ENCODE assay signal across 1 cellular context in genomic region chr17:9837551-9838471, GRCh38.
A peak's percentile ranks its signal among the peaks of the same experiment; 100 is the strongest.
TF ChIP-seq lines count a peak whose summit lies in the region.

No MANE protein-coding gene starts in this region.

TF ChIP-seq in HEK293, 187 proteins besides CTCF, POLR2A, EP300 and RAD21 (continued from another document):
- TF ChIP-seq INSM2 (tag by site-specific recombination; IDR thresholded peaks at IDR 0.05) (no peak), ZNF692 (tag by site-specific recombination; IDR thresholded peaks at IDR 0.05) (peak; percentile 49; the same call in 1 of the 2 replicates), OVOL3 (tag by site-specific recombination; IDR thresholded peaks at IDR 0.05) (no peak), ZNF623 (tag by site-specific recombination; IDR thresholded peaks at IDR 0.05) (0 out of 2 replicates have a peak, but pooled peaks have one; percentile 14), ZNF335 (tag by site-specific recombination; conservative IDR thresholded peaks at IDR 0.05) (peak; percentile 56), ZNF423 (tag by site-specific recombination; IDR thresholded peaks at IDR 0.05) (no peak), ZNF768 (tag by site-specific recombination; IDR thresholded peaks at IDR 0.05) (no peak), ZNF560 (tag by site-specific recombination; IDR thresholded peaks at IDR 0.05; ENCODE audit: borderline replicate concordance) (no peak), ZNF830 (tag by site-specific recombination; IDR thresholded peaks at IDR 0.05; ENCODE audit: low read depth) (no peak), ZNF398 (tag by site-specific recombination; IDR thresholded peaks at IDR 0.05) (peak; percentile 90), ZBTB17 (tag by site-specific recombination; IDR thresholded peaks at IDR 0.05) (peak; percentile 66), ZNF266 (tag by site-specific recombination; IDR thresholded peaks at IDR 0.05; ENCODE audit: low read depth) (no peak), ZNF350 (tag by site-specific recombination; IDR thresholded peaks at IDR 0.05) (no peak), ZNF558 (tag by site-specific recombination; IDR thresholded peaks at IDR 0.05) (peak; percentile 61), ZNF18 (tag by site-specific recombination; IDR thresholded peaks at IDR 0.05) (0 out of 2 replicates have a peak, but pooled peaks have one; percentile 17), ZFP69B (tag by site-specific recombination; IDR thresholded peaks at IDR 0.05) (0 out of 2 replicates have a peak, but pooled peaks have one; percentile 46), ZNF404 (tag by site-specific recombination; IDR thresholded peaks at IDR 0.05) (0 out of 2 replicates have a peak, but pooled peaks have one; percentile 10), ZNF114 (tag by site-specific recombination; IDR thresholded peaks at IDR 0.05) (no peak), ZBTB11 (tag by site-specific recombination; conservative IDR thresholded peaks at IDR 0.05; ENCODE audit: low read depth) (no peak), ZNF214 (tag by site-specific recombination; IDR thresholded peaks at IDR 0.05; ENCODE audit: borderline replicate concordance) (no peak), HOXA7 (CRISPR knock-in tag; IDR thresholded peaks at IDR 0.05; ENCODE audit: borderline replicate concordance) (no peak), ZBTB21 (tag by site-specific recombination; IDR thresholded peaks at IDR 0.05) (peak; percentile 45; the same call in 1 of the 2 replicates)
- TF ChIP-seq, protein P1, sequence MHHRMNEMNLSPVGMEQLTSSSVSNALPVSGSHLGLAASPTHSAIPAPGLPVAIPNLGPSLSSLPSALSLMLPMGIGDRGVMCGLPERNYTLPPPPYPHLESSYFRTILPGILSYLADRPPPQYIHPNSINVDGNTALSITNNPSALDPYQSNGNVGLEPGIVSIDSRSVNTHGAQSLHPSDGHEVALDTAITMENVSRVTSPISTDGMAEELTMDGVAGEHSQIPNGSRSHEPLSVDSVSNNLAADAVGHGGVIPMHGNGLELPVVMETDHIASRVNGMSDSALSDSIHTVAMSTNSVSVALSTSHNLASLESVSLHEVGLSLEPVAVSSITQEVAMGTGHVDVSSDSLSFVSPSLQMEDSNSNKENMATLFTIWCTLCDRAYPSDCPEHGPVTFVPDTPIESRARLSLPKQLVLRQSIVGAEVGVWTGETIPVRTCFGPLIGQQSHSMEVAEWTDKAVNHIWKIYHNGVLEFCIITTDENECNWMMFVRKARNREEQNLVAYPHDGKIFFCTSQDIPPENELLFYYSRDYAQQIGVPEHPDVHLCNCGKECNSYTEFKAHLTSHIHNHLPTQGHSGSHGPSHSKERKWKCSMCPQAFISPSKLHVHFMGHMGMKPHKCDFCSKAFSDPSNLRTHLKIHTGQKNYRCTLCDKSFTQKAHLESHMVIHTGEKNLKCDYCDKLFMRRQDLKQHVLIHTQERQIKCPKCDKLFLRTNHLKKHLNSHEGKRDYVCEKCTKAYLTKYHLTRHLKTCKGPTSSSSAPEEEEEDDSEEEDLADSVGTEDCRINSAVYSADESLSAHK (tag by site-specific recombination; IDR thresholded peaks at IDR 0.05): 0 out of 2 replicates have a peak, but pooled peaks have one; percentile 29
- TF ChIP-seq, protein P2, sequence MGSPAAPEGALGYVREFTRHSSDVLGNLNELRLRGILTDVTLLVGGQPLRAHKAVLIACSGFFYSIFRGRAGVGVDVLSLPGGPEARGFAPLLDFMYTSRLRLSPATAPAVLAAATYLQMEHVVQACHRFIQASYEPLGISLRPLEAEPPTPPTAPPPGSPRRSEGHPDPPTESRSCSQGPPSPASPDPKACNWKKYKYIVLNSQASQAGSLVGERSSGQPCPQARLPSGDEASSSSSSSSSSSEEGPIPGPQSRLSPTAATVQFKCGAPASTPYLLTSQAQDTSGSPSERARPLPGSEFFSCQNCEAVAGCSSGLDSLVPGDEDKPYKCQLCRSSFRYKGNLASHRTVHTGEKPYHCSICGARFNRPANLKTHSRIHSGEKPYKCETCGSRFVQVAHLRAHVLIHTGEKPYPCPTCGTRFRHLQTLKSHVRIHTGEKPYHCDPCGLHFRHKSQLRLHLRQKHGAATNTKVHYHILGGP (tag by site-specific recombination; IDR thresholded peaks at IDR 0.05): peak; percentile 20; the same call in 1 of the 2 replicates
- TF ChIP-seq, protein P3, sequence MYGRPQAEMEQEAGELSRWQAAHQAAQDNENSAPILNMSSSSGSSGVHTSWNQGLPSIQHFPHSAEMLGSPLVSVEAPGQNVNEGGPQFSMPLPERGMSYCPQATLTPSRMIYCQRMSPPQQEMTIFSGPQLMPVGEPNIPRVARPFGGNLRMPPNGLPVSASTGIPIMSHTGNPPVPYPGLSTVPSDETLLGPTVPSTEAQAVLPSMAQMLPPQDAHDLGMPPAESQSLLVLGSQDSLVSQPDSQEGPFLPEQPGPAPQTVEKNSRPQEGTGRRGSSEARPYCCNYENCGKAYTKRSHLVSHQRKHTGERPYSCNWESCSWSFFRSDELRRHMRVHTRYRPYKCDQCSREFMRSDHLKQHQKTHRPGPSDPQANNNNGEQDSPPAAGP (tag by site-specific recombination; IDR thresholded peaks at IDR 0.05): peak; percentile 85; the same call in 1 of the 2 replicates
- TF ChIP-seq, protein P4, sequence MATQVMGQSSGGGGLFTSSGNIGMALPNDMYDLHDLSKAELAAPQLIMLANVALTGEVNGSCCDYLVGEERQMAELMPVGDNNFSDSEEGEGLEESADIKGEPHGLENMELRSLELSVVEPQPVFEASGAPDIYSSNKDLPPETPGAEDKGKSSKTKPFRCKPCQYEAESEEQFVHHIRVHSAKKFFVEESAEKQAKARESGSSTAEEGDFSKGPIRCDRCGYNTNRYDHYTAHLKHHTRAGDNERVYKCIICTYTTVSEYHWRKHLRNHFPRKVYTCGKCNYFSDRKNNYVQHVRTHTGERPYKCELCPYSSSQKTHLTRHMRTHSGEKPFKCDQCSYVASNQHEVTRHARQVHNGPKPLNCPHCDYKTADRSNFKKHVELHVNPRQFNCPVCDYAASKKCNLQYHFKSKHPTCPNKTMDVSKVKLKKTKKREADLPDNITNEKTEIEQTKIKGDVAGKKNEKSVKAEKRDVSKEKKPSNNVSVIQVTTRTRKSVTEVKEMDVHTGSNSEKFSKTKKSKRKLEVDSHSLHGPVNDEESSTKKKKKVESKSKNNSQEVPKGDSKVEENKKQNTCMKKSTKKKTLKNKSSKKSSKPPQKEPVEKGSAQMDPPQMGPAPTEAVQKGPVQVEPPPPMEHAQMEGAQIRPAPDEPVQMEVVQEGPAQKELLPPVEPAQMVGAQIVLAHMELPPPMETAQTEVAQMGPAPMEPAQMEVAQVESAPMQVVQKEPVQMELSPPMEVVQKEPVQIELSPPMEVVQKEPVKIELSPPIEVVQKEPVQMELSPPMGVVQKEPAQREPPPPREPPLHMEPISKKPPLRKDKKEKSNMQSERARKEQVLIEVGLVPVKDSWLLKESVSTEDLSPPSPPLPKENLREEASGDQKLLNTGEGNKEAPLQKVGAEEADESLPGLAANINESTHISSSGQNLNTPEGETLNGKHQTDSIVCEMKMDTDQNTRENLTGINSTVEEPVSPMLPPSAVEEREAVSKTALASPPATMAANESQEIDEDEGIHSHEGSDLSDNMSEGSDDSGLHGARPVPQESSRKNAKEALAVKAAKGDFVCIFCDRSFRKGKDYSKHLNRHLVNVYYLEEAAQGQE (tag by site-specific recombination; IDR thresholded peaks at IDR 0.05): no peak
TF ChIP-seq in HEK293: peak in this region for 31.
